In the genomic region with DNA sequence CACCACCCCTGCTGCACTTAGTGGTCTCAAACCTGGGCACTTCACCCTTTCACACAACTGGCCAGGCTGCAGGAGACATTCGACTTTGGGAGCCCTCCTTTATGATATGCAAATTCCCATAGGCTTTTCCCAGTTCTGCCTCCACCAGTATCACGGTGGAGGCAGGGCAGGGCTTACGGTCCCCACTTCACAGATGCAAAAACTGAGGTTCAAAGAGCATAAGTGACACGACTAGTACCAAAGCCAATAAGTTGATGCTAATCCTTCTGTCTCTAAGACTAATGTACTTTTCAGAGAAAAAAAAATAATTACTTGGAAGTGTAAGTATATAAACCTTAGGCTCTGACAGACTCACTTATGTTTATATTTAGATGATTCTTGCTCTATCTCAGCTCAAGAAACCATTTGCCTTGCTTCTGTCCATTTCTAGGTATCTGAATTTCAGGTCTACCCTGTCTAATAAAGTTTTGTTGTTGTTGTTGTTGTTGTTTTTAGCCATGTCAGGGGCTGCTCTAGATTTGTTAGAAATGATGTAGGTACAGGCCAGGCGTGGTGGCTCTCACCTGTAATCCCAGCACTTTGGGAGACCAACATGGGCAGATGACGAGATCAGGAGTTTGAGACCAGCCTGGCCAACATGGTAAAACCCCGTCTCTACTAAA, we compare ENCODE assay signal across 17 cellular contexts. TPM values are rescaled to one million over a fixed set of nuclear protein-coding genes. Genes with fewer than 3 reads are reported as not detected.
DNase-seq lines count a peak whose midpoint lies in the region; ATAC-seq and TF ChIP-seq lines count a peak whose summit lies in the region.
"Had no signal": no experiment of that assay in that cellular context is flagged by ENCODE, and none has a peak within 500 bp of the region (broad histone marks: within the 10 kb centered on the region; RNA-seq: fewer than 3 reads in every experiment).

No MANE protein-coding gene starts in this region.

- intact Hi-C loops in CD4-positive, alpha-beta T cell (cut with DNase I, micrococcal nuclease) = no loop called here

- peak overlapping the region; percentile 74 for H3K27ac Mint-ChIP-seq in activated T-cell treated with anti-CD3 and anti-CD28 coated beads, Interleukin-2, amount 50 U/mL, for 72 hours
- H3K27ac Mint-ChIP-seq in CD4-positive, alpha-beta T cell = peak overlapping the region; percentile 85
- H3K27ac Mint-ChIP-seq in T-helper 17 cell = peak overlapping the region; percentile 95
- H3K27ac Mint-ChIP-seq in immature natural killer cell = peak overlapping the region in 4 of 6 donors; percentile 47 to 67 (median 64)

- CTCF ChIA-PET in CD4-positive, alpha-beta T cell (lab: Charles Lee) = interaction anchor here (3.3 kb wide), 1 partner anchor 11 kb away, joined by 20 read pairs; the partner anchor contains the start of gene GALNT10

- no peak overlapping the region for H3K27ac ChIP-seq in CD4-positive, alpha-beta T cell (ENCODE audit: low read depth, low read length)

- H3K27me3 Mint-ChIP-seq in activated T-cell treated with anti-CD3 and anti-CD28 coated beads, Interleukin-2, amount 50 U/mL, for 72 hours (ENCODE audit: low read depth) = no peaks in the 10 kb centered on the region
- H3K27me3 Mint-ChIP-seq in CD4-positive, alpha-beta T cell = no peaks in the 10 kb centered on the region
- H3K27me3 Mint-ChIP-seq in T-helper 17 cell (no peaks in the 10 kb centered on the region), immature natural killer cell (ENCODE audit: low read depth in 3 of 3) (peaks cover 0 to 3% (median 1%) of the 10 kb centered on the region in 3 donors)

- peaks cover 96% of the 10 kb centered on the region for H3K4me1 Mint-ChIP-seq in activated T-cell treated with anti-CD3 and anti-CD28 coated beads, Interleukin-2, amount 50 U/mL, for 72 hours (ENCODE audit: low read depth)
- H3K4me1 Mint-ChIP-seq in CD4-positive, alpha-beta T cell (ENCODE audit: low read depth) = peaks cover 83% of the 10 kb centered on the region
- H3K4me1 Mint-ChIP-seq in T-helper 17 cell (peaks cover 64% of the 10 kb centered on the region), immature natural killer cell (peaks cover 82 to 97% of the 10 kb centered on the region in 2 donors)

- TF ChIP-seq CTCF in CD4-positive, alpha-beta T cell (IDR thresholded peaks at IDR 0.05) = no peak

- no peaks in the 10 kb centered on the region for H3K27me3 ChIP-seq in CD4-positive, alpha-beta T cell (ENCODE audit: control insufficient read depth, insufficient read depth, low read length)

- no peak for ATAC-seq in activated T-cell treated with anti-CD3 and anti-CD28 coated beads, Interleukin-2, amount 50 U/mL, for 72 hours (replicated peaks in 1 of 2)
- no peak for ATAC-seq in CD4-positive, alpha-beta T cell (ENCODE audit: poor library complexity)
- ATAC-seq in T-helper 17 cell (no peak), GM19328 (IDR thresholded peaks at IDR 0.05; ENCODE audit: unreplicated experiment) (no peak), GM19455 (IDR thresholded peaks at IDR 0.05; ENCODE audit: unreplicated experiment) (no peak)

- H3K9me3 ChIP-seq in CD4-positive, alpha-beta T cell (ENCODE audit: control insufficient read depth, low read length) = no peaks in the 10 kb centered on the region
- H3K9me3 ChIP-seq in T-helper 17 cell (ENCODE audit: control insufficient read depth, low read length, poor library complexity, severe bottlenecking) = no peaks in the 10 kb centered on the region

- peaks cover 4 to 10% of the 10 kb centered on the region in 2 donors for H3K36me3 Mint-ChIP-seq in activated T-cell treated with anti-CD3 and anti-CD28 coated beads, Interleukin-2, amount 50 U/mL, for 72 hours (ENCODE audit: insufficient read depth in 2 of 2)
- peaks cover 22% of the 10 kb centered on the region for H3K36me3 Mint-ChIP-seq in CD4-positive, alpha-beta T cell (ENCODE audit: low read depth)
- H3K36me3 Mint-ChIP-seq in T-helper 17 cell (ENCODE audit: low read depth) = peaks cover 5% of the 10 kb centered on the region
- peaks cover 3 to 10% (median 5%) of the 10 kb centered on the region in 3 donors for H3K36me3 Mint-ChIP-seq in immature natural killer cell

- POLR2A ChIA-PET in CD4-positive, alpha-beta T cell (lab: Charles Lee) = interaction anchor here (6.2 kb wide), 1 partner anchor 11 kb away, joined by 42 read pairs; the partner anchor contains the start of gene GALNT10

- H3K4me3 Mint-ChIP-seq in activated T-cell treated with anti-CD3 and anti-CD28 coated beads, Interleukin-2, amount 50 U/mL, for 72 hours = peak overlapping the region in 1 of 2 donors; percentile 36
- no peak overlapping the region for H3K4me3 Mint-ChIP-seq in CD4-positive, alpha-beta T cell
- H3K4me3 Mint-ChIP-seq in T-helper 17 cell (peak overlapping the region; percentile 76), immature natural killer cell (peak overlapping the region in 1 of 5 donors; percentile 43)
- H3K4me3 Mint-ChIP-seq: HFFc6 had no signal

- DNase-seq in activated T-cell treated with anti-CD3 and anti-CD28 coated beads, Interleukin-2, amount 50 U/mL, for 72 hours = no peak
- no peak for DNase-seq in activated T-cell treated with anti-CD3 and anti-CD28 coated beads, Interleukin-2, amount 50 U/mL, for 1 hour
- no peak for DNase-seq in CD4-positive, alpha-beta T cell
- no peak for DNase-seq in T-helper 17 cell
- DNase-seq in immature natural killer cell = no peak
- no peak for DNase-seq in central memory CD4-positive, alpha-beta T cell
- DNase-seq: DND-41, HFFc6, KG1, NCI-H1417 treated with DMSO at 0.1 percent for 48 hours, NCI-H2029, NCI-H2171, NCI-H446 treated with DMSO at 0.1 percent for 48 hours, RPMI8226, SIG-M5 had no signal

- no peaks in the 10 kb centered on the region for H3K9me3 Mint-ChIP-seq in activated T-cell treated with anti-CD3 and anti-CD28 coated beads, Interleukin-2, amount 50 U/mL, for 72 hours
- no peaks in the 10 kb centered on the region for H3K9me3 Mint-ChIP-seq in CD4-positive, alpha-beta T cell
- no peaks in the 10 kb centered on the region for H3K9me3 Mint-ChIP-seq in immature natural killer cell
- H3K9me3 Mint-ChIP-seq: HFFc6 had no signal

RNA-seq across cellular contexts. Expression of gene GALNT10, which starts 10.7 kb away (rescaled TPM):
- total RNA-seq in activated T-cell treated with anti-CD3 and anti-CD28 coated beads, Interleukin-2, amount 50 U/mL, for 72 hours = 10 to 100 TPM; 41.7 to 47.4 TPM
- 10 to 100 TPM; 21.7 to 23.0 TPM for total RNA-seq in CD4-positive, alpha-beta T cell
- 10 to 100 TPM; 34.7 to 40.4 TPM for total RNA-seq in T-helper 17 cell
- 10 to 100 TPM; 10.4 to 42.8 (median 24.7) TPM for polyA plus RNA-seq in immature natural killer cell
